ENCODE assay signal across 22 cellular contexts in the genomic region with DNA sequence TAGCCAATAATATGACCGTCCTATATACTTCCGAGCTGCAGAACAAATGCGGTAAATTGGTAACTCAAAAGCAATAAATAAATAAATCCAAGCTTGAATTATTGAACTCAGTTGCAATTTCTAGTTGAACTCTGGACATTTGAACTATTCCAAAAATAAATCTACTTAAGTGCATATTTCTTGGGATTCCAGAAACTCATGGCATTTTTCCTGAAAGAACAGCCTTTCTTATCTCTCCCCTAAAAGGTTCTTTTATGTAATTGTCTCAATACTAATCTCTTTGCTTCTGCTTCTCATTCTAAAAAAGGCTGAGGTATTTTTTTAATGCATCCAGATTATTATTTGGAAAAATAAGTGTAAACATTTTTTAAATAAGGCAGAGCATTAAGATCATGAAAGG.
"Had no signal": no experiment of that assay in that cellular context is flagged by ENCODE, and none has a peak within 500 bp of the region (broad histone marks: within the 10 kb centered on the region; RNA-seq: fewer than 3 reads in every experiment).

No MANE protein-coding gene starts in this region.

- H3K36me3 ChIP-seq: esophagus muscularis mucosa, gastrocnemius medialis, heart right ventricle, lower lobe of right lung had no signal

- H3K4me1 Mint-ChIP-seq: naive thymus-derived CD4-positive, alpha-beta T cell had no signal

- DNase-seq: dermis blood vessel endothelial cell; dorsolateral prefrontal cortex; effector CD4-positive, alpha-beta T cell; effector memory CD4-positive, alpha-beta T cell; foreskin fibroblast; foreskin melanocyte; gastrocnemius medialis; glutamatergic neuron; heart right ventricle; hippocampal formation; left cardiac atrium; left lung; left ventricle myocardium superior; lower lobe of right lung; mesenchymal stem cell; midbrain; naive thymus-derived CD4-positive, alpha-beta T cell had no signal

- H3K4me3 Mint-ChIP-seq: naive thymus-derived CD4-positive, alpha-beta T cell had no signal

- H3K9me3 ChIP-seq: esophagus muscularis mucosa, gastrocnemius medialis, heart right ventricle, left lung, lower lobe of right lung had no signal

- H3K4me3 ChIP-seq: coronary artery, dorsolateral prefrontal cortex, esophagus muscularis mucosa, gastrocnemius medialis, heart right ventricle, left lung, lower lobe of right lung had no signal

- H3K9me3 Mint-ChIP-seq: naive thymus-derived CD4-positive, alpha-beta T cell had no signal

- H3K27ac Mint-ChIP-seq: naive thymus-derived CD4-positive, alpha-beta T cell had no signal

- ATAC-seq: gastrocnemius medialis; left lung; left ventricle myocardium superior; lower lobe of right lung; naive thymus-derived CD4-positive, alpha-beta T cell had no signal

- H3K4me1 ChIP-seq: esophagus muscularis mucosa, gastrocnemius medialis, heart right ventricle, left lung, lower lobe of right lung had no signal

- H3K27me3 ChIP-seq: dorsolateral prefrontal cortex, esophagus muscularis mucosa, gastrocnemius medialis, heart right ventricle, left lung had no signal

- H3K27ac ChIP-seq: coronary artery, esophagus muscularis mucosa, gastrocnemius medialis, heart right ventricle, left lung, lower lobe of right lung had no signal

- FAIRE-seq: colon, endothelial cell of umbilical vein, keratinocyte had no signal

- H3K36me3 Mint-ChIP-seq: naive thymus-derived CD4-positive, alpha-beta T cell had no signal
